Comparison of ENCODE assay signal across 21 cellular contexts in the genomic region with DNA sequence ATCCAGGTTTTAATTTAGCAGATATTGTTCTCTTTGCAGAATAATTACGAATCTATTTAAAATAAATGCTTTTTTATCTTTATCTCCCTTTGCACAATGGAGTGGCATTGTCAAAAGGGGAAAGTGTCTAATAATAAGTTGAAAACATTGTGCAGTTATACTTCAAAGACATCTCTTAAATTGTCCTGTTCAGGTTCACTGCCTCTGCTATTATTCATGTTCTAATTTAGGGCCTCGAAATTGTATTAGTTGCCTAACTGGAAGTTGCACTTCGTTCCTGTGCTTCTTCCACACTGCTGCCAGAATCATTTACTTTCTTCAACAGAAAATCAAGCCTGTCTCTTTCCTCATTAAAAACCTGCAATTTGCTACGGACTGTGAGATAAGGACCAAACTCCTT.
DNase-seq lines count a peak whose midpoint lies in the region; ATAC-seq and TF ChIP-seq lines count a peak whose summit lies in the region.
"Had no signal": no experiment of that assay in that cellular context is flagged by ENCODE, and none has a peak within 500 bp of the region (broad histone marks: within the 10 kb centered on the region; RNA-seq: fewer than 3 reads in every experiment).

No MANE protein-coding gene starts in this region.

- peaks cover 7 to 18% of the 10 kb centered on the region in 2 donors for H3K9me3 Mint-ChIP-seq in stimulated activated naive CD8-positive, alpha-beta T cell treated with anti-CD3 and anti-CD28 coated beads, Interleukin-15, amount 100 ng/mL, for 72 hours
- H3K9me3 Mint-ChIP-seq: natural killer cell treated with Interleukin-12 subunit alpha and Interleukin-12 subunit beta and Interleukin-15 and Interleukin-18, amount 100 ng/mL, for 72 hours had no signal

- ATAC-seq in HG03432 (IDR thresholded peaks at IDR 0.05; ENCODE audit: unreplicated experiment) (peak; percentile 54), esophagus mucosa (peak; percentile 69), HG03045 (IDR thresholded peaks at IDR 0.05; ENCODE audit: unreplicated experiment) (no peak)
- no peak for ATAC-seq in stimulated activated naive CD8-positive, alpha-beta T cell treated with anti-CD3 and anti-CD28 coated beads, Interleukin-15, amount 100 ng/mL, for 72 hours
- ATAC-seq: activated naive CD4-positive, alpha-beta T cell treated with anti-CD3 and anti-CD28 coated beads, Interleukin-2, amount 50 U/mL, for 72 hours; K562; natural killer cell treated with Interleukin-12 subunit alpha and Interleukin-12 subunit beta and Interleukin-15 and Interleukin-18, amount 100 ng/mL, for 72 hours; T-cell had no signal

- H3K27ac ChIP-seq in rectal smooth muscle tissue (ENCODE audit: low read depth, low read length), result peak overlapping the region; percentile 56
- peak overlapping the region in 1 of 4 donors; percentile 7 for H3K27ac ChIP-seq in transverse colon
- H3K27ac ChIP-seq: parathyroid adenoma, testis had no signal

- H3K4me3 ChIP-seq in rectal smooth muscle tissue (ENCODE audit: low read length) (no peak overlapping the region), transverse colon (no peak overlapping the region)
- H3K4me3 ChIP-seq: K562, testis had no signal

- intact Hi-C loops in transverse colon (cut with DNase I; ENCODE audit: low total_unique reads), result no loop called here

- in situ Hi-C loops in transverse colon (cut with MboI; ENCODE audit: low pct_ligation_motif_present in 1 of 4, low pct_unique_long_range_greater_than_20kb in 1 of 4, low sequenced_read_pairs in 3 of 4), result no loop called here

- H3K27me3 ChIP-seq in rectal smooth muscle tissue (ENCODE audit: control insufficient read depth, insufficient read depth, low read length), result no peaks in the 10 kb centered on the region
- H3K27me3 ChIP-seq in transverse colon, result no peaks in the 10 kb centered on the region
- H3K27me3 ChIP-seq: testis had no signal

- H3K4me1 ChIP-seq in rectal smooth muscle tissue (ENCODE audit: control insufficient read depth, insufficient read depth, low read length) (peaks cover 16% of the 10 kb centered on the region), transverse colon (peaks cover 0 to 20% (median 9%) of the 10 kb centered on the region in 4 donors)
- H3K4me1 ChIP-seq: parathyroid adenoma had no signal

- WGBS in transverse colon (ENCODE audit: low coverage in 1 of 2), 2 donors, result 74 to 87% methylated on average over 4 of the region's 4 CpGs

- no peaks in the 10 kb centered on the region for H3K27me3 Mint-ChIP-seq in stimulated activated naive CD8-positive, alpha-beta T cell treated with anti-CD3 and anti-CD28 coated beads, Interleukin-15, amount 100 ng/mL, for 72 hours
- H3K27me3 Mint-ChIP-seq: CD4-positive, CD25-positive, alpha-beta regulatory T cell; natural killer cell treated with Interleukin-12 subunit alpha and Interleukin-12 subunit beta and Interleukin-15 and Interleukin-18, amount 100 ng/mL, for 72 hours; T-cell had no signal

- H3K9me3 ChIP-seq in transverse colon, result no peaks in the 10 kb centered on the region
- H3K9me3 ChIP-seq: testis had no signal

- TF ChIP-seq POLR2A in transverse colon (IDR thresholded peaks at IDR 0.05), result no peak

- TF ChIP-seq CTCF in GM10266 (IDR thresholded peaks at IDR 0.05; ENCODE audit: control insufficient read depth, insufficient read depth, low read depth, missing control alignments) (no peak), transverse colon (IDR thresholded peaks at IDR 0.05) (no peak)

- H3K4me3 Mint-ChIP-seq in stimulated activated naive CD8-positive, alpha-beta T cell treated with anti-CD3 and anti-CD28 coated beads, Interleukin-15, amount 100 ng/mL, for 72 hours, result no peak overlapping the region
- H3K4me3 Mint-ChIP-seq: activated T-helper 1 cell treated with anti-CD3 and anti-CD28 coated beads, Interleukin-12 subunit alpha, Interleukin-12 subunit beta, Interleukin-2, Interleukin-4 antibody, amounts not matched to agents 30 ng/mL and 10 ng/mL and 1 ng/mL, durations not matched to agents 14 hours and 24 hours and 36 hours; CD4-positive, CD25-positive, alpha-beta regulatory T cell; natural killer cell treated with Interleukin-12 subunit alpha and Interleukin-12 subunit beta and Interleukin-15 and Interleukin-18, amount 100 ng/mL, for 72 hours; T-cell had no signal

- TF ChIP-seq EP300 in transverse colon (IDR thresholded peaks at IDR 0.05; ENCODE audit: low read depth), result no peak

- H3K36me3 ChIP-seq in rectal smooth muscle tissue (ENCODE audit: control insufficient read depth, insufficient read depth, low read length) (no peaks in the 10 kb centered on the region), transverse colon (no peaks in the 10 kb centered on the region)

- peak; percentile 3 for DNase-seq in GM10266 (ENCODE audit: extremely low spot score)
- DNase-seq in transverse colon, result no peak
- DNase-seq in NCI-H187 (lab: John Stamatoyannopoulos, UW), result no peak
- DNase-seq in stimulated activated naive CD8-positive, alpha-beta T cell treated with anti-CD3 and anti-CD28 coated beads, Interleukin-15, amount 100 ng/mL, for 72 hours, result no peak
- DNase-seq: activated CD4-positive, alpha-beta T cell treated with anti-CD3 and anti-CD28 coated beads for 4 hours; CD4-positive, CD25-positive, alpha-beta regulatory T cell; effector CD4-positive, alpha-beta T cell; kidney; mesenchymal stem cell; NCI-H526 treated with DMSO at 0.1 percent for 48 hours; T-cell; testis had no signal

- H3K4me1 Mint-ChIP-seq in stimulated activated naive CD8-positive, alpha-beta T cell treated with anti-CD3 and anti-CD28 coated beads, Interleukin-15, amount 100 ng/mL, for 72 hours, result no peaks in the 10 kb centered on the region
- H3K4me1 Mint-ChIP-seq: T-cell had no signal

- no peak overlapping the region for H3K9ac ChIP-seq in rectal smooth muscle tissue (ENCODE audit: low read length)
- H3K9ac ChIP-seq: parathyroid adenoma had no signal

- no peak overlapping the region for H3K27ac Mint-ChIP-seq in stimulated activated naive CD8-positive, alpha-beta T cell treated with anti-CD3 and anti-CD28 coated beads, Interleukin-15, amount 100 ng/mL, for 72 hours
- H3K27ac Mint-ChIP-seq: activated naive CD4-positive, alpha-beta T cell treated with anti-CD3 and anti-CD28 coated beads, Interleukin-2, amount 50 U/mL, for 72 hours; activated T-helper 1 cell treated with anti-CD3 and anti-CD28 coated beads, Interleukin-12 subunit alpha, Interleukin-12 subunit beta, Interleukin-2, Interleukin-4 antibody, amounts not matched to agents 30 ng/mL and 10 ng/mL and 1 ng/mL, durations not matched to agents 14 hours and 24 hours and 36 hours; natural killer cell treated with Interleukin-12 subunit alpha and Interleukin-12 subunit beta and Interleukin-15 and Interleukin-18, amount 100 ng/mL, for 72 hours; T-cell had no signal

Comparison
In these comparisons a context has a peak if more than half of its experiments do, and no peak if none do; other contexts are left out.
1. ATAC-seq: peak in HG03432 (single experiment) and esophagus mucosa (single experiment); none in HG03045 (single experiment) and stimulated activated naive CD8-positive, alpha-beta T cell treated with anti-CD3 and anti-CD28 coated beads, Interleukin-15, amount 100 ng/mL, for 72 hours (single experiment).